Comparison of ENCODE assay signal across 21 cellular contexts in the genomic region with DNA sequence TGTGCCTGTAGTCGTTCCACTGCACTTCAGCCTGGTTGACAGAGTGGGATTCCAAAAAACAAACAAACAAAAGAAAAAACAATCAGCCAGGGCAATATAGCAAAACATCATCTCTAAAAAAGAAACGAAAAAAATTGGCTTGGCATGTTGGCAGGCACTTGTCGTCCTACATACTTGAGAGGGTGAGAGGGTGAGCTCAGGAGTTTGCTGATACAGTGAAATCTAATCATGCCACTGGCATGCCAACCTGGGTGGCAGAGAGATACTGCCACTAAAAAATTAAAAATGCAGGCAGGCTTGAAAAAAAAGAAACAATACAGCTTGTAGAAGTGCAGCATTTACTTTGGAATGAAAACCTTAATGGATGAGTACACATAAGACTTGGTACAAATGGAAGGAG.
"Had no signal": no experiment of that assay in that cellular context is flagged by ENCODE, and none has a peak within 500 bp of the region (broad histone marks: within the 10 kb centered on the region; RNA-seq: fewer than 3 reads in every experiment).

No MANE protein-coding gene starts in this region.

- H3K9me3 ChIP-seq: MG63, SJSA1 had no signal

- H3K27ac ChIP-seq: SJSA1, SK-N-MC had no signal

- H3K36me3 ChIP-seq: MG63, SJSA1 had no signal

- H3K4me1 ChIP-seq: SJSA1 had no signal

- H3K4me3 ChIP-seq: MG63, SJSA1, SK-N-MC had no signal

- H3K27me3 ChIP-seq: SJSA1 had no signal

- DNase-seq: IMR-90, Karpas-422, KG1, MG63, NCI-H1092, NCI-H1105 treated with DMSO at 0.1 percent for 48 hours, NCI-H1436, NCI-H187, NCI-H2081, NCI-H2107, NCI-H2171 treated with DMSO at 0.1 percent for 48 hours, NCI-H345, NCI-H446 treated with DMSO at 0.1 percent for 48 hours, NCI-H510A treated with DMSO at 0.1 percent for 48 hours, NCI-H526, NCI-H82, PC-3, SIG-M5, T-helper 1 cell had no signal
